ENCODE assay signal across 8 cellular contexts in genomic region chr7:6990439-6991152, GRCh38.
DNase-seq lines count a peak whose midpoint lies in the region; ATAC-seq and TF ChIP-seq lines count a peak whose summit lies in the region.
"Not testable (repeated sequence)": the region's sequence is repeated elsewhere in the genome, so short reads cannot be mapped to it uniquely, and the experiment has no call there.

No MANE protein-coding gene starts in this region.

- in situ Hi-C loops in mammary epithelial cell (cut with MboI; ENCODE audit: low sequenced_read_pairs in 2 of 2); transverse colon (cut with MboI; ENCODE audit: low pct_ligation_motif_present in 1 of 4, low pct_unique_long_range_greater_than_20kb in 1 of 4, low sequenced_read_pairs in 3 of 4): not testable (repeated sequence)

- H3K4me1 ChIP-seq in CD8-positive, alpha-beta T cell (ENCODE audit: insufficient read depth, low read length); mammary epithelial cell (ENCODE audit: insufficient read depth, low read length); heart right ventricle; transverse colon: not testable (repeated sequence)
- peaks cover 3 to 15% of the 10 kb centered on the region in 2 experiments; a peak in 3 of 4 replicates for H3K4me1 ChIP-seq in HCT116 (ENCODE audit: control insufficient read depth in 1 of 2, insufficient read depth in 2 of 2, low read length in 2 of 2)

- H3K4me1 Mint-ChIP-seq in CD8-positive, alpha-beta T cell (ENCODE audit: low read depth) = peaks cover 14% of the 10 kb centered on the region
- H3K4me1 Mint-ChIP-seq in activated T-cell treated with anti-CD3 and anti-CD28 coated beads, Interleukin-2, amount 50 U/mL, for 4 hours (ENCODE audit: low read depth) = peaks cover 15% of the 10 kb centered on the region
- peaks cover 7 to 15% (median 14%) of the 10 kb centered on the region in 4 donors for H3K4me1 Mint-ChIP-seq in naive thymus-derived CD8-positive, alpha-beta T cell

- not testable (repeated sequence) for H3K36me3 Mint-ChIP-seq in CD8-positive, alpha-beta T cell; activated T-cell treated with anti-CD3 and anti-CD28 coated beads, Interleukin-2, amount 50 U/mL, for 4 hours (ENCODE audit: insufficient read depth); naive thymus-derived CD8-positive, alpha-beta T cell

- not testable (repeated sequence) for BruUV-seq in HCT116 (replicated peaks; lab: Mats Ljungman, UMichigan); mammary epithelial cell (replicated peaks; lab: Mats Ljungman, UMichigan)

- not testable (repeated sequence) for H3K27me3 ChIP-seq in CD8-positive, alpha-beta T cell (ENCODE audit: insufficient read depth, low read length); HCT116 (ENCODE audit: insufficient read depth, low read length); mammary epithelial cell (ENCODE audit: insufficient read depth, low read length); heart right ventricle; transverse colon

- TF ChIP-seq POLR2A in HCT116 (IDR thresholded peaks at IDR 0.05; ENCODE audit: borderline replicate concordance, extremely low read depth, insufficient read depth, insufficient read length) = not testable (repeated sequence)
- peak; percentile 19 for TF ChIP-seq POLR2A in transverse colon (IDR thresholded peaks at IDR 0.05)

- not testable (repeated sequence) for H3K4me3 ChIP-seq in CD8-positive, alpha-beta T cell (ENCODE audit: low read depth, low read length); HCT116 (replicated peaks in 1 of 2; ENCODE audit: low read depth in 1 of 2, low read length in 2 of 2); mammary epithelial cell (replicated peaks in 1 of 3; ENCODE audit: insufficient read depth in 1 of 3, low read depth in 2 of 3, low read length in 3 of 3)
- peak overlapping the region in 7 of 10 donors; percentile 10 to 43 (median 32) for H3K4me3 ChIP-seq in heart right ventricle
- peak overlapping the region in 3 of 4 donors; percentile 15 to 29 (median 22) for H3K4me3 ChIP-seq in transverse colon

- not testable (repeated sequence) for H4K20me1 ChIP-seq in HCT116 (ENCODE audit: insufficient read depth); mammary epithelial cell (ENCODE audit: insufficient read depth, low read length)

- not testable (repeated sequence) for H3K79me2 ChIP-seq in HCT116 (ENCODE audit: insufficient read depth, low read length); mammary epithelial cell (ENCODE audit: insufficient read depth, low read length)

- H3K27me3 Mint-ChIP-seq in CD8-positive, alpha-beta T cell (ENCODE audit: low read depth); activated T-cell treated with anti-CD3 and anti-CD28 coated beads, Interleukin-2, amount 50 U/mL, for 4 hours (ENCODE audit: low read depth); naive thymus-derived CD8-positive, alpha-beta T cell: not testable (repeated sequence)

- peak overlapping the region; percentile 37 for H3K27ac Mint-ChIP-seq in CD8-positive, alpha-beta T cell
- peak overlapping the region; percentile 61 to 98 (median 91) for H3K27ac Mint-ChIP-seq in naive thymus-derived CD8-positive, alpha-beta T cell

- not testable (repeated sequence) for H3K36me3 ChIP-seq in CD8-positive, alpha-beta T cell (ENCODE audit: insufficient read depth, low read length); HCT116 (ENCODE audit: control insufficient read depth in 1 of 2, insufficient read depth in 2 of 2, low read length in 2 of 2); mammary epithelial cell (ENCODE audit: insufficient read depth, low read length); heart right ventricle; transverse colon

- TF ChIP-seq CTCF in CD8-positive, alpha-beta T cell (IDR thresholded peaks at IDR 0.05); HCT116 (IDR thresholded peaks at IDR 0.05 in 2 of 3, conservative IDR thresholded peaks at IDR 0.05 in 1 of 3; ENCODE audit: borderline replicate concordance in 1 of 3, insufficient read depth in 1 of 3, low read depth in 2 of 3, low read length in 2 of 3); mammary epithelial cell (conservative IDR thresholded peaks at IDR 0.05 in 1 of 2, IDR thresholded peaks at IDR 0.05 in 1 of 2; ENCODE audit: extremely low read depth in 1 of 2, insufficient read depth in 1 of 2, low read depth in 1 of 2, low read length in 2 of 2); heart right ventricle (IDR thresholded peaks at IDR 0.05); transverse colon (IDR thresholded peaks at IDR 0.05): not testable (repeated sequence)

- intact Hi-C loops in CD8-positive, alpha-beta T cell (cut with DNase I, micrococcal nuclease); HCT116 (cut with micrococcal nuclease); heart right ventricle (cut with DNase I); transverse colon (cut with DNase I; ENCODE audit: low total_unique reads): not testable (repeated sequence)
- intact Hi-C loops in mammary epithelial cell (cut with micrococcal nuclease) = loop anchor here (1.0 kb wide), 1 partner anchor 110 kb away; no protein-coding TSS in a partner anchor

- ATAC-seq in CD8-positive, alpha-beta T cell; HCT116; activated T-cell treated with anti-CD3 and anti-CD28 coated beads, Interleukin-2, amount 50 U/mL, for 4 hours; heart right ventricle; naive thymus-derived CD8-positive, alpha-beta T cell: not testable (repeated sequence)

- WGBS in mammary epithelial cell (ENCODE audit: low coverage, missing lambda C conversion rate) = 48% methylated on average over 7 of the region's 7 CpGs
- WGBS in heart right ventricle, 2 donors = 38 to 48% methylated on average over 6 to 7 of the region's 7 CpGs
- 37 to 42% methylated on average over 6 to 7 of the region's 7 CpGs for WGBS in transverse colon (ENCODE audit: low coverage in 1 of 2), 2 donors

- peak overlapping the region; percentile 48 for H3K4me2 ChIP-seq in HCT116 (ENCODE audit: low read length)
- H3K4me2 ChIP-seq in mammary epithelial cell (ENCODE audit: insufficient read depth, low read depth, low read length) = not testable (repeated sequence)

- not testable (repeated sequence) for DNase-seq in CD8-positive, alpha-beta T cell; HCT116 (ENCODE audit: low read depth, low spot score); activated T-cell treated with anti-CD3 and anti-CD28 coated beads, Interleukin-2, amount 50 U/mL, for 4 hours; heart right ventricle; naive thymus-derived CD8-positive, alpha-beta T cell
- DNase-seq in RPMI7951 (ENCODE audit: low read depth) (peak; percentile 26), mammary epithelial cell (peak; percentile 8), transverse colon (peak; percentile 16)

- H3K9me2 ChIP-seq in HCT116 (ENCODE audit: insufficient read depth) = not testable (repeated sequence)

- POLR2A ChIA-PET in CD8-positive, alpha-beta T cell (lab: Charles Lee); HCT116 (lab: Charles Lee): not testable (repeated sequence)
- POLR2A ChIA-PET in naive thymus-derived CD8-positive, alpha-beta T cell (lab: Charles Lee) = interaction anchor here (1.5 kb wide), 1 partner anchor 191 kb away, joined by 4 read pairs; the partner anchor contains the start of gene C1GALT1

- H3K9ac ChIP-seq in HCT116 (ENCODE audit: low read length); mammary epithelial cell (ENCODE audit: insufficient read depth, low read length): not testable (repeated sequence)

- CTCF ChIA-PET in CD8-positive, alpha-beta T cell (lab: Charles Lee) = interaction anchor here (1.3 kb wide), 1 partner anchor 13 kb away, joined by 4 read pairs; no protein-coding TSS in a partner anchor
- CTCF ChIA-PET in HCT116 (lab: Charles Lee) = not testable (repeated sequence)
- CTCF ChIA-PET in mammary epithelial cell (lab: Charles Lee; ENCODE audit: low non-redundant PET) = interaction anchor here (0.7 kb wide), 1 partner anchor 650 kb away, joined by 3 read pairs; no protein-coding TSS in a partner anchor

- TF ChIP-seq RAD21 in HCT116 (IDR thresholded peaks at IDR 0.05; ENCODE audit: low read depth) = not testable (repeated sequence)

- not testable (repeated sequence) for H3K9me3 Mint-ChIP-seq in CD8-positive, alpha-beta T cell; activated T-cell treated with anti-CD3 and anti-CD28 coated beads, Interleukin-2, amount 50 U/mL, for 4 hours; naive thymus-derived CD8-positive, alpha-beta T cell

- RAD21 ChIA-PET in HCT116 (lab: Charles Lee; ENCODE audit: low non-redundant PET in 1 of 2, low total read pairs in 2 of 2, uncharacterized antibody in 2 of 2, unreplicated experiment in 2 of 2) = interaction anchor here in 1 of 2 experiments (0.6 kb wide), 1 partner anchor 330 kb away, joined by 3 read pairs; no protein-coding TSS in a partner anchor

- H3K27ac ChIP-seq in CD8-positive, alpha-beta T cell (ENCODE audit: low read depth, low read length); HCT116 (ENCODE audit: low read depth, low read length); mammary epithelial cell (ENCODE audit: insufficient read depth, low read depth, low read length); heart right ventricle: not testable (repeated sequence)
- H3K27ac ChIP-seq in transverse colon = peak overlapping the region; percentile 80 to 86 (median 83)

- dilution Hi-C loops in mammary epithelial cell (cut with HindIII; ENCODE audit: low sequenced_read_pairs) = not testable (repeated sequence)

- H3K4me3 Mint-ChIP-seq in CD8-positive, alpha-beta T cell = peak overlapping the region; percentile 54
- peak overlapping the region; percentile 61 for H3K4me3 Mint-ChIP-seq in activated T-cell treated with anti-CD3 and anti-CD28 coated beads, Interleukin-2, amount 50 U/mL, for 4 hours
- H3K4me3 Mint-ChIP-seq in naive thymus-derived CD8-positive, alpha-beta T cell = peak overlapping the region; percentile 38 to 77 (median 68)

- not testable (repeated sequence) for H3K9me3 ChIP-seq in CD8-positive, alpha-beta T cell (ENCODE audit: low read length); HCT116 (ENCODE audit: control insufficient read depth in 1 of 2, insufficient read depth in 1 of 2, low read depth in 1 of 2, low read length in 2 of 2); mammary epithelial cell (replicated peaks; ENCODE audit: insufficient read depth, low read length); heart right ventricle; transverse colon

- H2AFZ ChIP-seq in HCT116 (ENCODE audit: low read depth, low read length, poor library complexity, severe bottlenecking) (peak overlapping the region; percentile 48), mammary epithelial cell (ENCODE audit: low read depth, low read length) (peak overlapping the region; percentile 68)

- TF ChIP-seq EP300 in transverse colon (IDR thresholded peaks at IDR 0.05; ENCODE audit: low read depth) = not testable (repeated sequence)
